In the genomic region with DNA sequence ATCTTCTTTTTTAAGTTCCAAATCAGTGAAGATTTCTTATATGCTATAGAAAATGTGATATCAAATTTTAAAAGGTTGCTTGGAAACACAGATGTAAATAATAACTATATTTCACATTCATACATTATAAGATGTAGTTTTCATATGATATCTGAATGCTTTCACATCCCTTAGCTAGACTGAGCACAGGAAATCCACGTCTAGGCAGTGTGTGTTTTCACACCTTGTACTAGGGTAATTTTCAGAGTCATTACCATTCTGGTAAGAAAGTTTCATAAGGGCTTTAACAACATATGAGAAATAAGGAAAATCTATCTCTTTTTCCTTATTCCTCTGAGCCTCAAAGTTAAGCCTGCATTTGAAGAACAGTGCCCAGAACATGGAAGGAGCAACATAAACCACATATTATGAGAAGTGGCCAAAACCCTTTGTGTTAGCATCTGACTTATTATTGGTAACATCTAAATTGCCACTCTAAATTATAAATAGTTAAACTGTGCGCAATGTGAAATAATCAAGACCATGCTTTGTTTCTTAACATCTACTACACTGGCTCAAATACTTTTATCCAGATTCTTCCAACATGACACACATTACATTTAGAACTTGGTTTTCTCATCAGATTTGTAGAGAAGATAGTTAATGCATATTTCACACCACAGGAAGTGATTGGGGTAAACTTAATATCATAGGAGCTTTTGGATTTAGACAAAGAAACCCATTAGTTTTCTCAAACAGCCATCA, we compare ENCODE assay signal across 16 cellular contexts.
"Had no signal": no experiment of that assay in that cellular context is flagged by ENCODE, and none has a peak within 500 bp of the region (broad histone marks: within the 10 kb centered on the region; RNA-seq: fewer than 3 reads in every experiment).

No MANE protein-coding gene starts in this region.

- H3K27ac Mint-ChIP-seq: activated CD4-positive, alpha-beta memory T cell treated with anti-CD3 and anti-CD28 coated beads, Interleukin-2, amount 10 ng/mL, durations not matched to agents 7 days and 5 days; activated naive CD4-positive, alpha-beta T cell treated with anti-CD3 and anti-CD28 coated beads for 36 hours; stimulated activated memory B cell treated with anti-CD40 and anti-IgM and Interleukin-4, amounts not matched to agents 10 μg/mL and 1 μg/mL and 100 μg/mL, for 72 hours had no signal

- H3K4me3 Mint-ChIP-seq: activated CD4-positive, alpha-beta memory T cell treated with anti-CD3 and anti-CD28 coated beads, Interleukin-2, amount 10 ng/mL, durations not matched to agents 7 days and 5 days; activated naive CD4-positive, alpha-beta T cell treated with anti-CD3 and anti-CD28 coated beads for 36 hours; naive thymus-derived CD8-positive, alpha-beta T cell; stimulated activated memory B cell treated with anti-CD40 and anti-IgM and Interleukin-4, amounts not matched to agents 10 μg/mL and 1 μg/mL and 100 μg/mL, for 72 hours had no signal

- H3K4me1 ChIP-seq: body of pancreas, colonic mucosa, left lung, uterus had no signal

- H3K36me3 Mint-ChIP-seq: stimulated activated memory B cell treated with anti-CD40 and anti-IgM and Interleukin-4, amounts not matched to agents 10 μg/mL and 1 μg/mL and 100 μg/mL, for 72 hours had no signal

- H3K4me1 Mint-ChIP-seq: stimulated activated memory B cell treated with anti-CD40 and anti-IgM and Interleukin-4, amounts not matched to agents 10 μg/mL and 1 μg/mL and 100 μg/mL, for 72 hours had no signal

- H3K4me3 ChIP-seq: body of pancreas, colonic mucosa, hepatocyte, left lung, tibial nerve, uterus had no signal

- H3K9me3 ChIP-seq: body of pancreas, colonic mucosa, left lung, tibial nerve, uterus had no signal

- H3K36me3 ChIP-seq: colonic mucosa, left lung, tibial nerve, uterus, WERI-Rb-1 had no signal

- H3K27me3 Mint-ChIP-seq: activated CD4-positive, alpha-beta memory T cell treated with anti-CD3 and anti-CD28 coated beads, Interleukin-2, amount 10 ng/mL, durations not matched to agents 7 days and 5 days; naive thymus-derived CD8-positive, alpha-beta T cell; stimulated activated memory B cell treated with anti-CD40 and anti-IgM and Interleukin-4, amounts not matched to agents 10 μg/mL and 1 μg/mL and 100 μg/mL, for 72 hours had no signal

- H3K4me2 ChIP-seq: hepatocyte had no signal

- ATAC-seq: body of pancreas; esophagus mucosa; left lung; naive thymus-derived CD8-positive, alpha-beta T cell; stimulated activated memory B cell treated with anti-CD40 and anti-IgM and Interleukin-4, amounts not matched to agents 10 μg/mL and 1 μg/mL and 100 μg/mL, for 72 hours had no signal

- H3K27me3 ChIP-seq: body of pancreas, colonic mucosa, hepatocyte, left lung, tibial nerve, uterus had no signal

- H3K79me2 ChIP-seq: hepatocyte had no signal

- H3K27ac ChIP-seq: body of pancreas, colonic mucosa, hepatocyte, left lung, tibial nerve, uterus, WERI-Rb-1 had no signal

- DNase-seq: activated CD4-positive, alpha-beta memory T cell treated with anti-CD3 and anti-CD28 coated beads, Interleukin-2, amount 10 ng/mL, durations not matched to agents 7 days and 5 days; activated naive CD4-positive, alpha-beta T cell treated with anti-CD3 and anti-CD28 coated beads for 36 hours; body of pancreas; caudate nucleus; colonic mucosa; left lung; mammary epithelial cell; naive thymus-derived CD8-positive, alpha-beta T cell; substantia nigra; T-helper 1 cell; uterus; WERI-Rb-1 had no signal

- H3K9me3 Mint-ChIP-seq: activated CD4-positive, alpha-beta memory T cell treated with anti-CD3 and anti-CD28 coated beads, Interleukin-2, amount 10 ng/mL, durations not matched to agents 7 days and 5 days had no signal

- H2AFZ ChIP-seq: hepatocyte had no signal
